ENCODE assay signal across 21 cellular contexts in genomic region chr14:61298834-61299233, GRCh38. TPM values are rescaled to one million over a fixed set of nuclear protein-coding genes. Genes with fewer than 3 reads are reported as not detected.
DNase-seq lines count a peak whose midpoint lies in the region; ATAC-seq, FAIRE-seq and TF ChIP-seq lines count a peak whose summit lies in the region.
"Had no signal": no experiment of that assay in that cellular context is flagged by ENCODE, and none has a peak within 500 bp of the region (broad histone marks: within the 10 kb centered on the region; RNA-seq: fewer than 3 reads in every experiment).

No MANE protein-coding gene starts in this region.

- in situ Hi-C loops in brain microvascular endothelial cell (cut with HindIII; ENCODE audit: low pct_ligation_motif_present, low sequenced_read_pairs) (no loop called here), ACHN (cut with HindIII; ENCODE audit: low pct_ligation_motif_present, low pct_unique_long_range_greater_than_20kb, low sequenced_read_pairs) (no loop called here)

- H3K27me3 ChIP-seq in small intestine (ENCODE audit: control insufficient read depth in 2 of 2, insufficient read depth in 2 of 2, low read length in 2 of 2), result no peaks in the 10 kb centered on the region
- no peaks in the 10 kb centered on the region for H3K27me3 ChIP-seq in brain microvascular endothelial cell (replicated peaks)
- H3K27me3 ChIP-seq: BLaER1 treated with 17β-estradiol and CSF1 and Interleukin-3, amounts not matched to agents 10 nM and 100 nM; SJCRH30 had no signal

- ATAC-seq in GM19467 (IDR thresholded peaks at IDR 0.05; ENCODE audit: unreplicated experiment), result no peak
- ATAC-seq: PC-3 had no signal

- peaks cover 0 to 14% of the 10 kb centered on the region in 2 donors for H3K4me1 ChIP-seq in small intestine (ENCODE audit: control insufficient read depth in 2 of 2, insufficient read depth in 1 of 2, low read depth in 1 of 2, low read length in 1 of 2)
- H3K4me1 ChIP-seq: Caco-2, SJCRH30 had no signal

- CTCF ChIA-PET in activated naive CD4-positive, alpha-beta T cell treated with anti-CD3 and anti-CD28 coated beads for 36 hours (lab: Charles Lee), result interaction anchor here (0.6 to 1.6 kb wide), 5 partner anchors 13 to 539 kb away, joined by 3 to 4 read pairs (median 4); no protein-coding TSS in a partner anchor

- peaks cover 3% of the 10 kb centered on the region for H3K9me3 Mint-ChIP-seq in activated naive CD4-positive, alpha-beta T cell treated with anti-CD3 and anti-CD28 coated beads for 36 hours

- H3K9me3 ChIP-seq in small intestine (ENCODE audit: control insufficient read depth, low read depth), result no peaks in the 10 kb centered on the region
- H3K9me3 ChIP-seq: Caco-2, SJCRH30 had no signal

- peaks cover 51% of the 10 kb centered on the region for H3K4me1 Mint-ChIP-seq in activated naive CD4-positive, alpha-beta T cell treated with anti-CD3 and anti-CD28 coated beads for 36 hours (ENCODE audit: low read depth)

- H3K4me3 ChIP-seq in small intestine (ENCODE audit: low read depth in 1 of 2, low read length in 2 of 2) (no peak overlapping the region), brain microvascular endothelial cell (ENCODE audit: low read depth, low read length) (no peak overlapping the region)
- H3K4me3 ChIP-seq: BLaER1 treated with 17β-estradiol and CSF1 and Interleukin-3, amounts not matched to agents 10 nM and 100 nM; SJCRH30 had no signal

- peak overlapping the region in 1 of 2 donors; percentile 25 for H3K27ac ChIP-seq in small intestine (ENCODE audit: low read depth in 1 of 2, low read length in 1 of 2)
- no peak overlapping the region for H3K27ac ChIP-seq in brain microvascular endothelial cell
- H3K27ac ChIP-seq: BLaER1 treated with 17β-estradiol and CSF1 and Interleukin-3, amounts not matched to agents 10 nM and 100 nM; HL-60; SJCRH30 had no signal

- H3K4me3 Mint-ChIP-seq in activated naive CD4-positive, alpha-beta T cell treated with anti-CD3 and anti-CD28 coated beads for 36 hours, result no peak overlapping the region

- no peak for TF ChIP-seq CTCF in brain microvascular endothelial cell (IDR thresholded peaks at IDR 0.05; ENCODE audit: low read depth, low read length, missing control alignments)

- DNase-seq in activated naive CD4-positive, alpha-beta T cell treated with anti-CD3 and anti-CD28 coated beads for 36 hours, result peak; percentile 30
- DNase-seq in activated naive CD4-positive, alpha-beta T cell treated with Interleukin-2 at 50 U/mL for 16 hours, result no peak
- peak; percentile 20 for DNase-seq in NCI-H69 (lab: John Stamatoyannopoulos, UW)
- DNase-seq in dermis blood vessel endothelial cell, result peak; percentile 38
- DNase-seq in small intestine, result peak; percentile 88
- DNase-seq in brain microvascular endothelial cell, result no peak
- DNase-seq in ACHN, result no peak
- DNase-seq: Caco-2, H7, NCI-H1436, NCI-H2029, NCI-H2171, NCI-H446 treated with DMSO at 0.1 percent for 48 hours, NCI-H748 treated with DMSO at 0.1 percent for 48 hours, PC-3, SJCRH30 had no signal

- no peak for FAIRE-seq in small intestine (lab: Jason Lieb, UNC)
- FAIRE-seq: A204.1, GM19239 had no signal

- H3K27me3 Mint-ChIP-seq in activated naive CD4-positive, alpha-beta T cell treated with anti-CD3 and anti-CD28 coated beads for 36 hours (ENCODE audit: low read depth), result no peaks in the 10 kb centered on the region

- no peaks in the 10 kb centered on the region for H3K36me3 Mint-ChIP-seq in activated naive CD4-positive, alpha-beta T cell treated with anti-CD3 and anti-CD28 coated beads for 36 hours (ENCODE audit: low read depth)

- H3K36me3 ChIP-seq in small intestine (ENCODE audit: control insufficient read depth in 2 of 2, insufficient read depth in 2 of 2, low read length in 2 of 2) (peaks cover 0 to 2% of the 10 kb centered on the region in 2 donors), brain microvascular endothelial cell (replicated peaks) (no peaks in the 10 kb centered on the region)
- H3K36me3 ChIP-seq: BLaER1 treated with 17β-estradiol and CSF1 and Interleukin-3, amounts not matched to agents 10 nM and 100 nM; SJCRH30 had no signal

- 4 to 37% (median 16%) methylated on average over 3 of the region's 3 CpGs for WGBS in small intestine, 3 donors

- H3K27ac Mint-ChIP-seq in activated naive CD4-positive, alpha-beta T cell treated with anti-CD3 and anti-CD28 coated beads for 36 hours, result peak overlapping the region; percentile 68

- intact Hi-C loops in activated naive CD4-positive, alpha-beta T cell treated with anti-CD3 and anti-CD28 coated beads for 36 hours (cut with micrococcal nuclease), result loop anchor here (5.0 kb wide), 1 partner anchor 463 kb away; the partner anchor contains the start of gene SNAPC1

RNA-seq across cellular contexts. Expression of gene TMEM30B, which starts 17.7 kb away (rescaled TPM):
- total RNA-seq in activated naive CD4-positive, alpha-beta T cell treated with anti-CD3 and anti-CD28 coated beads for 36 hours, result 1 to 10 TPM; 2.8 to 3.0 TPM
- 0.33 and 0.34 TPM in 2 replicates for total RNA-seq in dermis blood vessel endothelial cell
- polyA plus RNA-seq in small intestine, result 10 to 100 TPM; 21.6 to 33.6 (median 27.5) TPM

RNA-seq across cellular contexts. Expression of gene PRKCH, which starts 22.5 kb away (rescaled TPM):
- 100 to 1,000 TPM; 149 to 158 TPM for total RNA-seq in activated naive CD4-positive, alpha-beta T cell treated with anti-CD3 and anti-CD28 coated beads for 36 hours
- 312 and 327 TPM in 2 replicates for total RNA-seq in dermis blood vessel endothelial cell
- polyA plus RNA-seq in small intestine, result 10 to 100 TPM; 12.1 to 17.3 (median 13.6) TPM

Comparison
In these comparisons a context has a peak if more than half of its experiments do, and no peak if none do; other contexts are left out.
1. DNase-seq: peak in activated naive CD4-positive, alpha-beta T cell treated with anti-CD3 and anti-CD28 coated beads for 36 hours (single experiment), NCI-H69 (single experiment), dermis blood vessel endothelial cell (single experiment) and small intestine (single experiment); none in activated naive CD4-positive, alpha-beta T cell treated with Interleukin-2 at 50 U/mL for 16 hours (single experiment), brain microvascular endothelial cell (single experiment) and ACHN (single experiment).